In genomic region chr19:57632987-57633831, GRCh38 we compare ENCODE assay signal across 1 cellular context.
TF ChIP-seq lines count a peak whose summit lies in the region.

TSS of gene ZNF211 (plus strand) at chr19:57633168. CDS start at chr19:57633347, 179 bp downstream.

TF ChIP-seq in GM12878, 131 proteins besides CTCF, POLR2A, EP300 and RAD21 (continued from another document):
- no peak for TF ChIP-seq PAX8 (IDR thresholded peaks at IDR 0.05)
- no peak for TF ChIP-seq CEBPB (IDR thresholded peaks at IDR 0.05; ENCODE audit: borderline replicate concordance in 1 of 2, low read depth in 2 of 2, low read length in 2 of 2)
- peak; percentile 92 for TF ChIP-seq CHD2 (IDR thresholded peaks at IDR 0.05; ENCODE audit: borderline replicate concordance, low read depth, low read length)
- TF ChIP-seq ZBED1 (IDR thresholded peaks at IDR 0.05; ENCODE audit: borderline replicate concordance): no peak
